8 cellular contexts compared by ENCODE assay signal in the genomic region with DNA sequence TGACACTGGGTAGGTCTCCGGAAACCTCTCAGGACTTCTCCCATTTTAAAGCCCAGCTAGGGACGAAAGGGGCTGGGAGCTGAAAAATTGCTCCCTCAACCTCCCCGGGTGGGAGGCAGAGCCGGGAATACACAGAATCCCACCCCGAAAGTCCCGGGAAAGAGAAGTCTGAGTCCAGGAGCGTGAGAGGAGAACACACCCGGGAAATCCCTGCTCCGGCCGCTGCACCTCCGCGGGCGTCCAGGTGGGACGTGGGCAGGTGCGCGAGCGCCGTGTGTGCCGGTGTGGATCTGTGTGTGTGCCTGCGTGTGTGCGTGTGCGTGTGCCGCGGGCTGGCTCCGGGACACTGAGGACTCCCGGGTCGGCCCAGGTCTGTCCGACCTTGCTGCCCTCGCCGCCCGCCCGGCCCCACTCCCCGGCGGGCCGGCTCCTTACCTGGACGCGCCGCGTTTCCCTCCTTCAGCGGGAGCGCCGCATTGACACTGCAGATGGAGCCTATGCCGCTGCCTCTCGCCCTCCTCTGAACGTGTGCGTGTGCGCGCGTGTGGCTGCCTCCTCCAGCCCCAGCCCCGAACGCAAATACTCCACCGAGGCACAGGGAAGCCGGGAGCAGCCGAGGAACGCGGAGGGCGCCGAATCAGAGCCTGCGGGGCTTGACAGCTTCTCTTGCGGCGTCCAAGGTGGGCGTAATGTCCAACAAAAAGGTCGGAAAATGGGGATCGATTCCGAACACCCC. TPM values are rescaled to one million over a fixed set of nuclear protein-coding genes. Genes with fewer than 3 reads are reported as not detected.
DNase-seq lines count a peak whose midpoint lies in the region; ATAC-seq and TF ChIP-seq lines count a peak whose summit lies in the region.

A gene with protein sequence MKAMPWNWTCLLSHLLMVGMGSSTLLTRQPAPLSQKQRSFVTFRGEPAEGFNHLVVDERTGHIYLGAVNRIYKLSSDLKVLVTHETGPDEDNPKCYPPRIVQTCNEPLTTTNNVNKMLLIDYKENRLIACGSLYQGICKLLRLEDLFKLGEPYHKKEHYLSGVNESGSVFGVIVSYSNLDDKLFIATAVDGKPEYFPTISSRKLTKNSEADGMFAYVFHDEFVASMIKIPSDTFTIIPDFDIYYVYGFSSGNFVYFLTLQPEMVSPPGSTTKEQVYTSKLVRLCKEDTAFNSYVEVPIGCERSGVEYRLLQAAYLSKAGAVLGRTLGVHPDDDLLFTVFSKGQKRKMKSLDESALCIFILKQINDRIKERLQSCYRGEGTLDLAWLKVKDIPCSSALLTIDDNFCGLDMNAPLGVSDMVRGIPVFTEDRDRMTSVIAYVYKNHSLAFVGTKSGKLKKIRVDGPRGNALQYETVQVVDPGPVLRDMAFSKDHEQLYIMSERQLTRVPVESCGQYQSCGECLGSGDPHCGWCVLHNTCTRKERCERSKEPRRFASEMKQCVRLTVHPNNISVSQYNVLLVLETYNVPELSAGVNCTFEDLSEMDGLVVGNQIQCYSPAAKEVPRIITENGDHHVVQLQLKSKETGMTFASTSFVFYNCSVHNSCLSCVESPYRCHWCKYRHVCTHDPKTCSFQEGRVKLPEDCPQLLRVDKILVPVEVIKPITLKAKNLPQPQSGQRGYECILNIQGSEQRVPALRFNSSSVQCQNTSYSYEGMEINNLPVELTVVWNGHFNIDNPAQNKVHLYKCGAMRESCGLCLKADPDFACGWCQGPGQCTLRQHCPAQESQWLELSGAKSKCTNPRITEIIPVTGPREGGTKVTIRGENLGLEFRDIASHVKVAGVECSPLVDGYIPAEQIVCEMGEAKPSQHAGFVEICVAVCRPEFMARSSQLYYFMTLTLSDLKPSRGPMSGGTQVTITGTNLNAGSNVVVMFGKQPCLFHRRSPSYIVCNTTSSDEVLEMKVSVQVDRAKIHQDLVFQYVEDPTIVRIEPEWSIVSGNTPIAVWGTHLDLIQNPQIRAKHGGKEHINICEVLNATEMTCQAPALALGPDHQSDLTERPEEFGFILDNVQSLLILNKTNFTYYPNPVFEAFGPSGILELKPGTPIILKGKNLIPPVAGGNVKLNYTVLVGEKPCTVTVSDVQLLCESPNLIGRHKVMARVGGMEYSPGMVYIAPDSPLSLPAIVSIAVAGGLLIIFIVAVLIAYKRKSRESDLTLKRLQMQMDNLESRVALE (N-terminal part only) (minus strand): TSS at position 484 of the 736 bp plus-strand sequence. CDS start 67,777 bp downstream, outside the sequence.

- no peaks in the 10 kb centered on the region for H3K9me3 Mint-ChIP-seq in natural killer cell

- H3K4me3 ChIP-seq in epithelial cell of esophagus (ENCODE audit: low read length) = no peak within 1 kb of the TSS

- no peak for TF ChIP-seq CTCF in epithelial cell of esophagus (IDR thresholded peaks at IDR 0.05; ENCODE audit: insufficient read depth, low read depth, low read length, missing control alignments)
- TF ChIP-seq CTCF in natural killer cell (IDR thresholded peaks at IDR 0.05) = no peak

- intact Hi-C loops in natural killer cell (cut with micrococcal nuclease) = no loop called here

- H3K4me3 Mint-ChIP-seq in natural killer cell = peak within 1 kb of the TSS; percentile 83

- H3K27me3 Mint-ChIP-seq in natural killer cell (ENCODE audit: low read depth in 2 of 2) = peaks cover 47 to 63% of the 10 kb centered on the region in 2 donors

- DNase-seq in D341Med (ENCODE audit: low spot score) = peak; percentile 54
- DNase-seq in NCI-H345 treated with DMSO at 0.1 percent for 48 hours (lab: John Stamatoyannopoulos, UW; ENCODE audit: unreplicated experiment) = peak; percentile 37
- peak; percentile 7 for DNase-seq in epithelial cell of esophagus (ENCODE audit: low read depth)
- DNase-seq in natural killer cell = no peak
- DNase-seq in central memory CD4-positive, alpha-beta T cell = no peak
- DNase-seq in activated CD8-positive, alpha-beta memory T cell treated with anti-CD3 and anti-CD28 coated beads for 24 hours = no peak
- no peak for DNase-seq in NK-92 (lab: John Stamatoyannopoulos, UW; ENCODE audit: unreplicated experiment)
- no peak for DNase-seq in ureter (ENCODE audit: low spot score)

- H3K27ac Mint-ChIP-seq in natural killer cell = no peak within 1 kb of the TSS

- peaks cover 35 to 51% of the 10 kb centered on the region in 2 donors for H3K4me1 Mint-ChIP-seq in natural killer cell

- no peaks in the 10 kb centered on the region for H3K36me3 Mint-ChIP-seq in natural killer cell

- ATAC-seq in natural killer cell = peak in 1 of 3 donors; percentile 27

RNA-seq across cellular contexts. Expression of the gene that starts here (rescaled TPM):
- total RNA-seq in natural killer cell (10 to 100 TPM in 2 of 3 donors, 1 to 10 TPM in 1; 5.1 to 15.3 (median 10.9) TPM), ureter (7.6 TPM)

Comparison
In these comparisons a context has a peak if more than half of its experiments do, and no peak if none do; other contexts are left out.
1. DNase-seq: peak in D341Med (single experiment), NCI-H345 treated with DMSO at 0.1 percent for 48 hours (single experiment) and epithelial cell of esophagus (single experiment); none in natural killer cell (single experiment), central memory CD4-positive, alpha-beta T cell (single experiment), activated CD8-positive, alpha-beta memory T cell treated with anti-CD3 and anti-CD28 coated beads for 24 hours (single experiment), NK-92 (single experiment) and ureter (single experiment).